ENCODE assay signal across 8 cellular contexts in genomic region chr1:43763497-43763973, GRCh38. TPM values are rescaled to one million over a fixed set of nuclear protein-coding genes. Genes with fewer than 3 reads are reported as not detected.
DNase-seq lines count a peak whose midpoint lies in the region; ATAC-seq and TF ChIP-seq lines count a peak whose summit lies in the region.

No MANE protein-coding gene starts in this region.

- H3K4me3 ChIP-seq in PC-3 (ENCODE audit: low read length) = no peak overlapping the region
- H3K4me3 ChIP-seq in neural cell (ENCODE audit: low read length) = no peak overlapping the region
- H3K4me3 ChIP-seq in testis = no peak overlapping the region

- CTCF ChIA-PET in PC-3 (lab: Charles Lee) = interaction anchor here (0.5 to 1.5 kb wide), 15 partner anchors 20 to 273 kb away, joined by 3 to 83 read pairs (median 4); partner anchors contain the start of genes ARTN and DPH2

- 16 to 34% methylated on average over 4 of the region's 4 CpGs for WGBS in testis, 2 donors

- no peak overlapping the region for H2AFZ ChIP-seq in PC-3 (ENCODE audit: low read length)
- no peak overlapping the region for H2AFZ ChIP-seq in neural cell (ENCODE audit: low read depth, low read length)

- H3K9me2 ChIP-seq in PC-3 (replicated peaks; ENCODE audit: low read length) = no peaks in the 10 kb centered on the region
- H3K9me2 ChIP-seq in neural cell (ENCODE audit: insufficient read depth, low read length) = no peaks in the 10 kb centered on the region

- intact Hi-C loops in PC-3 (cut with micrococcal nuclease) = loop anchor here (1.0 to 5.0 kb wide), 5 partner anchors 59 to 274 kb away; no protein-coding TSS in a partner anchor
- intact Hi-C loops in testis (cut with DNase I; ENCODE audit: low total_unique reads) = loop anchor here (2.0 kb wide), 1 partner anchor 173 kb away; no protein-coding TSS in a partner anchor

- no peaks in the 10 kb centered on the region for H3K36me3 Mint-ChIP-seq in activated T-cell treated with anti-CD3 and anti-CD28 coated beads, Interleukin-2, amount 50 U/mL, for 4 hours (ENCODE audit: insufficient read depth)

- no peak overlapping the region for H3K4me3 Mint-ChIP-seq in activated T-cell treated with anti-CD3 and anti-CD28 coated beads, Interleukin-2, amount 50 U/mL, for 4 hours

- H3K9ac ChIP-seq in PC-3 (ENCODE audit: low read length) (no peak overlapping the region), neural cell (ENCODE audit: low read length) (no peak overlapping the region)

- peaks cover 4% of the 10 kb centered on the region for H3K4me1 Mint-ChIP-seq in activated T-cell treated with anti-CD3 and anti-CD28 coated beads, Interleukin-2, amount 50 U/mL, for 4 hours (ENCODE audit: low read depth)

- H3K9me3 ChIP-seq in PC-3 (ENCODE audit: low read length) (no peaks in the 10 kb centered on the region), neural cell (ENCODE audit: low read length) (no peaks in the 10 kb centered on the region), testis (no peaks in the 10 kb centered on the region)

- H4K20me1 ChIP-seq in PC-3 (ENCODE audit: low read length) (no peaks in the 10 kb centered on the region), neural cell (ENCODE audit: insufficient read depth) (no peaks in the 10 kb centered on the region)

- TF ChIP-seq CTCF in PC-3 (conservative IDR thresholded peaks at IDR 0.05; ENCODE audit: low read depth, low read length) (peak; percentile 95), neural cell (IDR thresholded peaks at IDR 0.05; ENCODE audit: poor library complexity, severe bottlenecking) (peak; percentile 95), testis (IDR thresholded peaks at IDR 0.05) (peak; percentile 77 to 87 (median 86))

- no peak for TF ChIP-seq POLR2A in testis (IDR thresholded peaks at IDR 0.05)

- peak; percentile 19 for TF ChIP-seq EP300 in neural cell (conservative IDR thresholded peaks at IDR 0.05; ENCODE audit: poor library complexity, severe bottlenecking)

- H3F3A ChIP-seq in PC-3 (ENCODE audit: low read length, unreplicated experiment) (no peaks in the 10 kb centered on the region), neural cell (ENCODE audit: insufficient read depth, low read length, poor library complexity, severe bottlenecking) (peaks cover 4% of the 10 kb centered on the region)

- TF ChIP-seq RAD21 in neural cell (conservative IDR thresholded peaks at IDR 0.05) = peak; percentile 96

- no peaks in the 10 kb centered on the region for H3K27me3 Mint-ChIP-seq in activated T-cell treated with anti-CD3 and anti-CD28 coated beads, Interleukin-2, amount 50 U/mL, for 4 hours (ENCODE audit: low read depth)

- POLR2A ChIA-PET in PC-3 (lab: Charles Lee; ENCODE audit: unreplicated experiment) = interaction anchor here (0.5 to 0.7 kb wide), 3 partner anchors 114 to 955 kb away, joined by 3 to 4 read pairs (median 4); partner anchors contain the start of gene KDM4A

- H3K27ac ChIP-seq in PC-3 (ENCODE audit: low read length) (no peak overlapping the region), neural cell (ENCODE audit: low read length) (no peak overlapping the region), testis (no peak overlapping the region)

- peak; percentile 99 for ATAC-seq in PC-3
- peak; percentile 78 to 85 for ATAC-seq in activated T-cell treated with anti-CD3 and anti-CD28 coated beads, Interleukin-2, amount 50 U/mL, for 4 hours
- ATAC-seq in GM18867 (IDR thresholded peaks at IDR 0.05; ENCODE audit: unreplicated experiment) = no peak

- H3K79me2 ChIP-seq in PC-3 (ENCODE audit: low read length) = no peaks in the 10 kb centered on the region
- H3K79me2 ChIP-seq in neural cell (replicated peaks; ENCODE audit: insufficient read depth, low read length) = no peaks in the 10 kb centered on the region

- BruUV-seq in PC-3 (replicated peaks; lab: Mats Ljungman, UMichigan) = no TSS peak

- H3K4me2 ChIP-seq in PC-3 (ENCODE audit: low read length) (no peak overlapping the region), neural cell (ENCODE audit: low read length) (no peak overlapping the region)

- no peaks in the 10 kb centered on the region for H3K27me3 ChIP-seq in PC-3 (ENCODE audit: low read length)
- H3K27me3 ChIP-seq in neural cell (ENCODE audit: insufficient read depth, low read depth, low read length) = no peaks in the 10 kb centered on the region
- no peaks in the 10 kb centered on the region for H3K27me3 ChIP-seq in testis

- DNase-seq in DMS53 (lab: John Stamatoyannopoulos, UW) (peak; percentile 92), LHCN-M2 (ENCODE audit: low read depth) (peak; percentile 90), PC-3 (peak; percentile 93), fibroblast of peridontal ligament (ENCODE audit: extremely low read depth) (peak; percentile 97), testis (peak; percentile 88)
- DNase-seq in activated T-cell treated with anti-CD3 and anti-CD28 coated beads, Interleukin-2, amount 50 U/mL, for 4 hours = peak; percentile 7

- no peaks in the 10 kb centered on the region for H3K36me3 ChIP-seq in PC-3 (ENCODE audit: low read depth, low read length)
- H3K36me3 ChIP-seq in neural cell (ENCODE audit: insufficient read depth, low read length) = no peaks in the 10 kb centered on the region
- H3K36me3 ChIP-seq in testis (ENCODE audit: low read depth, missing control alignments) = no peaks in the 10 kb centered on the region

- peaks cover 8% of the 10 kb centered on the region; the same call in 1 of the 2 replicates for H3K4me1 ChIP-seq in PC-3 (ENCODE audit: insufficient read depth, low read length)
- H3K4me1 ChIP-seq in testis = no peaks in the 10 kb centered on the region

- H3K9me3 Mint-ChIP-seq in activated T-cell treated with anti-CD3 and anti-CD28 coated beads, Interleukin-2, amount 50 U/mL, for 4 hours = no peaks in the 10 kb centered on the region

TF ChIP-seq in neural cell, 6 proteins besides CTCF, POLR2A, EP300 and RAD21:
- TF ChIP-seq SMC3 (conservative IDR thresholded peaks at IDR 0.05; ENCODE audit: poor library complexity) = peak; percentile 95
- no peak for TF ChIP-seq EZH2 (IDR thresholded peaks at IDR 0.05; ENCODE audit: borderline replicate concordance, insufficient read depth, low read length, poor library complexity, severe bottlenecking)
- no peak for TF ChIP-seq MXI1 (conservative IDR thresholded peaks at IDR 0.05; ENCODE audit: poor library complexity, severe bottlenecking)
- no peak for TF ChIP-seq TAF1 (IDR thresholded peaks at IDR 0.05; ENCODE audit: low read depth)

RNA-seq across cellular contexts. Expression of gene ST3GAL3, which starts 56.2 kb away (rescaled TPM):
- total RNA-seq in LHCN-M2 (2014; rRNA removed) (23.0 and 25.8 TPM in 2 replicates), PC-3 (2014; rRNA removed) (7.4 and 9.0 TPM in 2 replicates), testis (10 to 100 TPM; 50.7 to 62.0 TPM)
- 21.8 TPM for polyA plus RNA-seq in LHCN-M2 (2012)
- 1 to 10 TPM; 5.7 to 6.6 (median 6.3) TPM for total RNA-seq in activated T-cell treated with anti-CD3 and anti-CD28 coated beads, Interleukin-2, amount 50 U/mL, for 4 hours
- polyA plus RNA-seq in neural cell (36.8 and 37.8 TPM in 2 replicates), testis (ENCODE audit: insufficient read depth, low read depth, low replicate concordance) (42.9 TPM)
- polyA minus RNA-seq in neural cell = 33.6 and 37.0 TPM in 2 replicates

Comparison
In these comparisons a context has a peak if more than half of its experiments do, and no peak if none do; other contexts are left out.
1. DNase-seq: peak in every context shown above with its lines; median percentile 97 in fibroblast of peridontal ligament; 93 in PC-3; 92 in DMS53; 90 in LHCN-M2; 88 in testis; 7 in activated T-cell treated with anti-CD3 and anti-CD28 coated beads, Interleukin-2, amount 50 U/mL, for 4 hours.